ENCODE assay signal across 12 cellular contexts in the genomic region with DNA sequence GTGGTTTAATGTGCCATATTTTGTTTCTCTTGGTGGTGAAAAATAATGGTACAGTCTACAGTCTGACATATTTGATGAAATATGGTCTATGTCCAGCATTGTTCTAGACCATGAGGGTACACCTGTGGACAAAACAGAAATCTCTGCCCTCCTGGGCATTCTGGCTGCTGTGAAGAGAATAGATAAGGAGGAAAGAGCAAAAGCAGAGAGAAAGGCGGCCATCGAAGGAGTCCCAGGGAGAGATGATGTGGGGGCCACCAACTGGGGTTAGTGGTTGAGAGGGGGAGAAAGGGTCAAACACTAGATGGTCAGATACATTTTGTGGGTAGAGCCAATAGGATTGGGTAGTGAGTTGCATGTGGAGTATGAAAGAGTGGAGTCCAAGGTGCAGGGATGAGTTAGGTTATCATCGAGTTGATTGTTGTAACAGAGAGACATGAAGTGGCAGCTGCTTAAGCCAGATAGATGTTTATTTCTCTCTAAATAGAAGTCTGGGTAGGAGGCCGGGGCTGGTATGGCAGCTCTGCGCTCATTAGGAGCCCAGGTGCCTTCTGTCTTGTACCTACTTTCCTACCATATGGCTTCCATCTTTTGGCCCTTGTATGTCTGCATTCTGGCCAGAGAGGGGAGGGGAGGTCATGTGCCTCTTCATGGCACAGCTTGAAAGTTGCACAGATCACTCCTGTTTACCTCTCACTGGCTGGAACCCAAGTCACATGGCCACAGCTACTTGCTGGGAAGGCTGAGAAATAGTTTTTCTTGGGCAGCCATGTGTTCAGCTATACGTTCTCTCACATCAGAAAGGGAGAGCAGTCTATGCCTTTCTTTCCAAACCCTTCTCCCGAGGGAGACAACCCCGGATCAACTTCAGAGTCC. TPM values are rescaled to one million over a fixed set of nuclear protein-coding genes. Genes with fewer than 3 reads are reported as not detected.
DNase-seq lines count a peak whose midpoint lies in the region; ATAC-seq and TF ChIP-seq lines count a peak whose summit lies in the region.
"Had no signal": no experiment of that assay in that cellular context is flagged by ENCODE, and none has a peak within 500 bp of the region (broad histone marks: within the 10 kb centered on the region; RNA-seq: fewer than 3 reads in every experiment).

No MANE protein-coding gene starts in this region.

- no peak overlapping the region for H4K5ac ChIP-seq in IMR-90 (ENCODE audit: low read depth, low read length)

- H3K18ac ChIP-seq in IMR-90 (ENCODE audit: low read depth, low read length), result no peak overlapping the region; the same call in 1 of the 2 replicates

- peaks cover 35% of the 10 kb centered on the region for H3K9me1 ChIP-seq in IMR-90 (ENCODE audit: insufficient read depth, low read length)

- no peak overlapping the region for H4K91ac ChIP-seq in IMR-90 (ENCODE audit: insufficient read depth, low read depth, low read length)

- TF ChIP-seq RAD21 in IMR-90 (IDR thresholded peaks at IDR 0.05; ENCODE audit: low read length), result no peak

- no peak overlapping the region for H2AK9ac ChIP-seq in IMR-90 (replicated peaks; ENCODE audit: low read depth, low read length, poor library complexity)

- H3K56ac ChIP-seq in IMR-90 (ENCODE audit: extremely low read depth, insufficient read depth, low read length), result no peak overlapping the region

- CTCF ChIA-PET in IMR-90 (lab: Yijun Ruan, JAX), result interaction anchor here (0.5 to 1.3 kb wide), 2 partner anchors 12 to 14 kb away, joined by 3 read pairs; no protein-coding TSS in a partner anchor

- TF ChIP-seq CTCF in IMR-90 (conservative IDR thresholded peaks at IDR 0.05; ENCODE audit: low read depth, low read length), result no peak
- TF ChIP-seq CTCF in body of pancreas (IDR thresholded peaks at IDR 0.05), result no peak
- TF ChIP-seq CTCF in stomach (IDR thresholded peaks at IDR 0.05), result no peak

- no peak overlapping the region for H2BK5ac ChIP-seq in IMR-90 (ENCODE audit: low read depth, low read length, poor library complexity, severe bottlenecking)

- no peak overlapping the region for H3K4me3 ChIP-seq in IMR-90 (ENCODE audit: insufficient read depth, low read depth, low read length)
- H3K4me3 ChIP-seq in body of pancreas, result no peak overlapping the region
- H3K4me3 ChIP-seq in right cardiac atrium (ENCODE audit: low read length), result no peak overlapping the region
- no peak overlapping the region for H3K4me3 ChIP-seq in stomach

- no peaks in the 10 kb centered on the region for H3K9me3 ChIP-seq in IMR-90 (ENCODE audit: control insufficient read depth, insufficient read depth, low read length)
- no peaks in the 10 kb centered on the region for H3K9me3 ChIP-seq in body of pancreas
- no peaks in the 10 kb centered on the region for H3K9me3 ChIP-seq in right cardiac atrium (ENCODE audit: control insufficient read depth, low read length)
- no peaks in the 10 kb centered on the region for H3K9me3 ChIP-seq in stomach

- H3K14ac ChIP-seq in IMR-90 (replicated peaks; ENCODE audit: low read depth, low read length), result peak overlapping the region; percentile 58; the same call in 1 of the 2 replicates

- H2BK15ac ChIP-seq in IMR-90 (ENCODE audit: low read depth, low read length), result no peak overlapping the region; the same call in 2 of the 3 replicates

- intact Hi-C loops in IMR-90 (cut with micrococcal nuclease) (no loop called here), body of pancreas (cut with DNase I) (no loop called here), right cardiac atrium (cut with DNase I) (no loop called here), stomach (cut with DNase I; ENCODE audit: low total_unique reads) (no loop called here)

- H4K8ac ChIP-seq in IMR-90 (ENCODE audit: low read depth in 2 of 2, low read length in 2 of 2), result peak overlapping the region in 1 of 2 experiments; percentile 25; a peak in 1 of 4 replicates

- in situ Hi-C loops in IMR-90 (cut with MboI; ENCODE audit: low sequenced_read_pairs), result no loop called here

- peak overlapping the region; percentile 42; the same call in 1 of the 2 replicates for H3K4me2 ChIP-seq in IMR-90 (ENCODE audit: low read depth, low read length)

- TF ChIP-seq EP300 in stomach (IDR thresholded peaks at IDR 0.05), result no peak

- H2AK5ac ChIP-seq in IMR-90 (ENCODE audit: low read depth, low read length), result peak overlapping the region; percentile 38; the same call in 1 of the 2 replicates

- H3K4ac ChIP-seq in IMR-90 (ENCODE audit: low read depth, low read length), result peak overlapping the region; percentile 42; the same call in 1 of the 2 replicates

- H3K23ac ChIP-seq in IMR-90 (ENCODE audit: low read depth, low read length), result no peak overlapping the region

- WGBS in IMR-90 (ENCODE audit: extremely low coverage in 2 of 2, insufficient read length in 1 of 2), 2 experiments, result 92% methylated on average over 2 of the region's 8 CpGs; no CpG with 5 or more reads in 1 of the 2 experiments
- 61 to 73% methylated on average over 8 of the region's 8 CpGs for whole genome bisulfite sequencing in body of pancreas, 2 donors
- 64% methylated on average over 8 of the region's 8 CpGs for whole genome bisulfite sequencing in right cardiac atrium
- 68 to 79% (median 77%) methylated on average over 8 of the region's 8 CpGs for WGBS in stomach, 5 donors

- H3K36me3 ChIP-seq in IMR-90 (ENCODE audit: control insufficient read depth, insufficient read depth, low read length) (peaks cover 3% of the 10 kb centered on the region; the same call in 1 of the 2 replicates), body of pancreas (replicated peaks in 1 of 2; ENCODE audit: insufficient read depth in 1 of 2, low read depth in 2 of 2) (no peaks in the 10 kb centered on the region), stomach (peaks cover 0 to 49% (median 38%) of the 10 kb centered on the region in 4 donors)

- peak overlapping the region; percentile 73; the same call in 1 of the 2 replicates for H3K27ac ChIP-seq in IMR-90 (ENCODE audit: insufficient read depth, low read length)
- peak overlapping the region; percentile 32 to 68 (median 65) for H3K27ac ChIP-seq in body of pancreas
- peak overlapping the region; percentile 55 for H3K27ac ChIP-seq in right cardiac atrium (ENCODE audit: low read length)
- peak overlapping the region in 3 of 5 donors; percentile 41 to 66 (median 48) for H3K27ac ChIP-seq in stomach
- H3K27ac ChIP-seq: parathyroid adenoma had no signal

- H2AFZ ChIP-seq in IMR-90 (replicated peaks; ENCODE audit: low read length, poor library complexity), result no peak overlapping the region
- H2AFZ ChIP-seq: parathyroid adenoma had no signal

- peak overlapping the region; percentile 23; the same call in 1 of the 2 replicates for H2BK20ac ChIP-seq in IMR-90 (ENCODE audit: low read depth, low read length)

- H3K27me3 ChIP-seq in IMR-90 (ENCODE audit: control insufficient read depth, insufficient read depth, low read length), result no peaks in the 10 kb centered on the region
- H3K27me3 ChIP-seq in body of pancreas, result no peaks in the 10 kb centered on the region
- no peaks in the 10 kb centered on the region for H3K27me3 ChIP-seq in right cardiac atrium (ENCODE audit: control insufficient read depth, insufficient read depth)
- no peaks in the 10 kb centered on the region for H3K27me3 ChIP-seq in stomach

- no peak overlapping the region for H3K9ac ChIP-seq in IMR-90 (ENCODE audit: low read depth, low read length)
- H3K9ac ChIP-seq: parathyroid adenoma had no signal

- H2BK120ac ChIP-seq in IMR-90 (ENCODE audit: low read depth, low read length), result peak overlapping the region; percentile 61; the same call in 1 of the 2 replicates

- no peak for TF ChIP-seq POLR2A in IMR-90 (IDR thresholded peaks at IDR 0.05; ENCODE audit: low read depth, low read length)
- no peak for TF ChIP-seq POLR2A in body of pancreas (IDR thresholded peaks at IDR 0.05)
- TF ChIP-seq POLR2A in stomach (IDR thresholded peaks at IDR 0.05), result no peak

- peaks cover 55% of the 10 kb centered on the region; the same call in 1 of the 2 replicates for H4K20me1 ChIP-seq in IMR-90 (ENCODE audit: insufficient read depth, low read length)

- ATAC-seq in IMR-90 (ENCODE audit: low read depth) (peak; percentile 82), body of pancreas (peak; percentile 95), right cardiac atrium (peak; percentile 8 to 23), GM18868 (IDR thresholded peaks at IDR 0.05; ENCODE audit: unreplicated experiment) (no peak), GM19397 (IDR thresholded peaks at IDR 0.05; ENCODE audit: unreplicated experiment) (no peak), HG03280 (IDR thresholded peaks at IDR 0.05; ENCODE audit: unreplicated experiment) (no peak), GM21423 (IDR thresholded peaks at IDR 0.05; ENCODE audit: unreplicated experiment) (no peak)

- DNase-seq in IMR-90 (peak; percentile 79), body of pancreas (peak; percentile 74 to 93 (median 86)), right cardiac atrium (no peak), stomach (peak; percentile 59)

- dilution Hi-C loops in IMR-90 (cut with HindIII; ENCODE audit: low sequenced_read_pairs, unreplicated experiment), result no loop called here

- no TSS peak for BruUV-seq in IMR-90 (replicated peaks; lab: Mats Ljungman, UMichigan)

- H3K4me1 ChIP-seq in IMR-90 (ENCODE audit: control insufficient read depth, insufficient read depth, low read length), result peaks cover 13% of the 10 kb centered on the region
- H3K4me1 ChIP-seq in body of pancreas, result peaks cover 40% of the 10 kb centered on the region
- peaks cover 20% of the 10 kb centered on the region for H3K4me1 ChIP-seq in right cardiac atrium (ENCODE audit: control insufficient read depth, insufficient read depth, low read length)
- peaks cover 17 to 65% (median 28%) of the 10 kb centered on the region in 4 donors for H3K4me1 ChIP-seq in stomach
- H3K4me1 ChIP-seq: parathyroid adenoma had no signal

- POLR2A ChIA-PET in IMR-90 (lab: Charles Lee; ENCODE audit: unreplicated experiment), result interaction anchor here (0.6 kb wide), 1 partner anchor 266 kb away, joined by 3 read pairs; no protein-coding TSS in a partner anchor

- H3K79me1 ChIP-seq in IMR-90 (ENCODE audit: low read depth in 1 of 2, low read length in 2 of 2), result peaks cover 49 to 94% of the 10 kb centered on the region in 2 experiments

RNA-seq across cellular contexts. Expression of gene UBE4B, which starts 13.0 kb away (rescaled TPM):
- total RNA-seq in IMR-90 (2012; rRNA removed) (39.3 and 41.9 TPM in 2 replicates), body of pancreas (10 to 100 TPM; 43.8 to 57.0 TPM), right cardiac atrium (10 to 100 TPM; 53.8 to 90.5 (median 65.3) TPM), stomach (10 to 100 TPM; 37.1 to 82.9 (median 42.6) TPM)
- polyA plus RNA-seq in IMR-90 (2012; rRNA removed) (24.6 and 26.5 TPM in 2 replicates), right cardiac atrium (24.1 TPM), stomach (10 to 100 TPM; 13.3 to 17.1 (median 15.6) TPM)
- 13.6 and 17.6 TPM in 2 replicates for polyA plus RNA-seq in IMR-90 (2012; cell fraction: cytosol; rRNA removed)
- polyA plus RNA-seq in IMR-90 (2012; cell fraction: nucleus; rRNA removed; ENCODE audit: low replicate concordance), result 28.2 and 61.0 TPM in 2 replicates

RNA-seq across cellular contexts. Expression of gene RBP7, which starts 48.7 kb away (rescaled TPM):
- total RNA-seq in IMR-90 (2012; rRNA removed) (not detected in 2 replicates), body of pancreas (10 to 100 TPM in 1 of 2 donors, 1 to 10 TPM in 1; 7.5 to 46.8 TPM), right cardiac atrium (10 to 100 TPM; 22.4 to 26.1 (median 25.1) TPM), stomach (1 to 10 TPM in 2 of 5 donors, not detected in 3; 3.5 to 6.2 TPM)
- polyA plus RNA-seq in IMR-90 (2012; rRNA removed) (0.17 and 0.29 TPM in 2 replicates), right cardiac atrium (89.8 TPM), stomach (10 to 100 TPM; 16.1 to 24.8 (median 18.8) TPM)
- 0.09 and 0.21 TPM in 2 replicates for polyA plus RNA-seq in IMR-90 (2012; cell fraction: cytosol; rRNA removed)
- polyA plus RNA-seq in IMR-90 (2012; cell fraction: nucleus; rRNA removed; ENCODE audit: low replicate concordance), result not detected in 2 replicates
- total RNA-seq: Daoy, LHCN-M2, RPMI7951 had no signal

Comparison
In these comparisons a context has a peak if more than half of its experiments do, and no peak if none do; other contexts are left out.
1. ATAC-seq: peak in IMR-90 (single experiment), body of pancreas (single experiment) and right cardiac atrium (2 of 2); none in GM18868 (single experiment), GM19397 (single experiment), HG03280 (single experiment) and GM21423 (single experiment).
2. DNase-seq: peak in IMR-90 (single experiment), body of pancreas (4 of 4) and stomach (single experiment); none in right cardiac atrium (0 of 3).
3. Peak in every context shown above with its lines, with median percentiles within 50 percentile points of each other: H3K27ac ChIP-seq.